Comparison of ENCODE assay signal across 14 cellular contexts in genomic region chrX:79147477-79147876, GRCh38. TPM values are rescaled to one million over a fixed set of nuclear protein-coding genes. Genes with fewer than 3 reads are reported as not detected.
DNase-seq lines count a peak whose midpoint lies in the region; ATAC-seq and TF ChIP-seq lines count a peak whose summit lies in the region.
"Had no signal": no experiment of that assay in that cellular context is flagged by ENCODE, and none has a peak within 500 bp of the region (broad histone marks: within the 10 kb centered on the region; RNA-seq: fewer than 3 reads in every experiment).

No MANE protein-coding gene starts in this region.

- no peaks in the 10 kb centered on the region for H3K9me3 Mint-ChIP-seq in activated B cell treated with CpG ODN at 0.5 μM for 24 hours
- no peaks in the 10 kb centered on the region for H3K9me3 Mint-ChIP-seq in naive thymus-derived CD4-positive, alpha-beta T cell

- H3K4me1 Mint-ChIP-seq in activated B cell treated with CpG ODN at 0.5 μM for 24 hours: peaks cover 59% of the 10 kb centered on the region
- peaks cover 9 to 47% (median 22%) of the 10 kb centered on the region in 7 donors for H3K4me1 Mint-ChIP-seq in naive thymus-derived CD4-positive, alpha-beta T cell

- CTCF ChIA-PET in activated B cell treated with CpG ODN at 0.5 μM for 24 hours (lab: Charles Lee): no interaction called here
- CTCF ChIA-PET in naive thymus-derived CD4-positive, alpha-beta T cell (lab: Charles Lee): interaction anchor here (1.1 kb wide), 1 partner anchor 125 kb away, joined by 4 read pairs; no protein-coding TSS in a partner anchor

- no peak overlapping the region for H2AFZ ChIP-seq in DND-41 (ENCODE audit: low read depth, low read length)
- no peak overlapping the region for H2AFZ ChIP-seq in osteoblast (ENCODE audit: low read length)

- peak overlapping the region; percentile 65 to 71; a peak in 3 of 4 replicates for H3K4me3 ChIP-seq in DND-41 (ENCODE audit: low read depth in 1 of 2, low read length in 2 of 2)
- H3K4me3 ChIP-seq in naive thymus-derived CD4-positive, alpha-beta T cell (ENCODE audit: low read length): peak overlapping the region; percentile 71
- H3K4me3 ChIP-seq in osteoblast (ENCODE audit: insufficient read depth, low read length): no peak overlapping the region
- H3K4me3 ChIP-seq: body of pancreas had no signal

- no peaks in the 10 kb centered on the region for H4K20me1 ChIP-seq in DND-41 (ENCODE audit: insufficient read depth, low read length)
- H4K20me1 ChIP-seq in osteoblast (ENCODE audit: insufficient read depth, low read length): no peaks in the 10 kb centered on the region

- H3K27ac ChIP-seq in DND-41 (ENCODE audit: low read length) (peak overlapping the region; percentile 86), osteoblast (ENCODE audit: low read depth, low read length) (no peak overlapping the region)
- H3K27ac ChIP-seq in naive thymus-derived CD4-positive, alpha-beta T cell (ENCODE audit: low read depth, low read length): peak overlapping the region; percentile 85
- H3K27ac ChIP-seq: body of pancreas had no signal

- no peak for DNase-seq in DND-41
- DNase-seq in activated B cell treated with CpG ODN at 0.5 μM for 24 hours: no peak
- no peak for DNase-seq in naive thymus-derived CD4-positive, alpha-beta T cell
- DNase-seq in stimulated activated CD8-positive, alpha-beta memory T cell treated with anti-CD3 and anti-CD28 coated beads, Interleukin-4, amount 100 ng/mL, for 48 hours: no peak
- no peak for DNase-seq in NCI-H446 (lab: John Stamatoyannopoulos, UW)
- no peak for DNase-seq in osteoblast (ENCODE audit: insufficient read length, low spot score, missing footprints)
- DNase-seq: body of pancreas, NCI-H1105, NCI-H446 treated with DMSO at 0.1 percent for 48 hours, posterior cingulate gyrus had no signal

- H3K9me3 ChIP-seq in DND-41 (ENCODE audit: insufficient read depth, low read length, severe bottlenecking): no peaks in the 10 kb centered on the region
- H3K9me3 ChIP-seq in naive thymus-derived CD4-positive, alpha-beta T cell (ENCODE audit: control insufficient read depth in 2 of 3, low read length in 3 of 3): no peaks in the 10 kb centered on the region
- no peaks in the 10 kb centered on the region for H3K9me3 ChIP-seq in osteoblast (ENCODE audit: low read depth, low read length)
- H3K9me3 ChIP-seq: body of pancreas had no signal

- H3K27me3 ChIP-seq in DND-41 (ENCODE audit: insufficient read depth, low read length, poor library complexity) (no peaks in the 10 kb centered on the region), osteoblast (ENCODE audit: insufficient read depth, low read length) (no peaks in the 10 kb centered on the region)
- no peaks in the 10 kb centered on the region for H3K27me3 ChIP-seq in naive thymus-derived CD4-positive, alpha-beta T cell (ENCODE audit: control insufficient read depth in 2 of 2, insufficient read depth in 2 of 2, low read length in 2 of 2)
- H3K27me3 ChIP-seq: body of pancreas had no signal

- H3K27me3 Mint-ChIP-seq in activated B cell treated with CpG ODN at 0.5 μM for 24 hours: no peaks in the 10 kb centered on the region
- H3K27me3 Mint-ChIP-seq in naive thymus-derived CD4-positive, alpha-beta T cell: no peaks in the 10 kb centered on the region

- H3K4me1 ChIP-seq in DND-41 (ENCODE audit: insufficient read depth, low read length) (peaks cover 65% of the 10 kb centered on the region), osteoblast (ENCODE audit: insufficient read depth, low read length) (no peaks in the 10 kb centered on the region)
- H3K4me1 ChIP-seq in naive thymus-derived CD4-positive, alpha-beta T cell (ENCODE audit: control insufficient read depth in 2 of 2, insufficient read depth in 2 of 2, low read length in 2 of 2): peaks cover 10 to 14% of the 10 kb centered on the region in 2 donors
- H3K4me1 ChIP-seq: body of pancreas had no signal

- H3K79me2 ChIP-seq in DND-41 (ENCODE audit: insufficient read depth, low read length) (peaks cover 77% of the 10 kb centered on the region), osteoblast (ENCODE audit: insufficient read depth, low read length) (no peaks in the 10 kb centered on the region)

- H3K36me3 ChIP-seq in DND-41 (ENCODE audit: insufficient read depth, low read length) (peaks cover 6% of the 10 kb centered on the region), osteoblast (ENCODE audit: insufficient read depth, low read length) (no peaks in the 10 kb centered on the region)
- peaks cover 0 to under 1% (median 0%) of the 10 kb centered on the region in 3 experiments for H3K36me3 ChIP-seq in naive thymus-derived CD4-positive, alpha-beta T cell (ENCODE audit: control insufficient read depth in 2 of 3, insufficient read depth in 3 of 3, low read length in 3 of 3)

- intact Hi-C loops in activated B cell treated with CpG ODN at 0.5 μM for 24 hours (cut with micrococcal nuclease): loop anchor here (1.0 to 2.0 kb wide), 3 partner anchors 8 to 191 kb away; no protein-coding TSS in a partner anchor
- intact Hi-C loops in naive thymus-derived CD4-positive, alpha-beta T cell (cut with micrococcal nuclease): loop anchor here (1.0 to 10.0 kb wide), 9 partner anchors 8 to 593 kb away; partner anchors contain the start of genes ITM2A (in 2 of the 2) and P2RY10 (in 1 of the 2)

- H3K27ac Mint-ChIP-seq in activated B cell treated with CpG ODN at 0.5 μM for 24 hours: peak overlapping the region; percentile 94
- H3K27ac Mint-ChIP-seq in naive thymus-derived CD4-positive, alpha-beta T cell: peak overlapping the region; percentile 82 to 98 (median 91)

- peaks cover 14% of the 10 kb centered on the region for H3K36me3 Mint-ChIP-seq in activated B cell treated with CpG ODN at 0.5 μM for 24 hours (ENCODE audit: low read depth)
- H3K36me3 Mint-ChIP-seq in naive thymus-derived CD4-positive, alpha-beta T cell: peaks cover 0 to 18% (median 0%) of the 10 kb centered on the region in 5 donors

- H3K4me2 ChIP-seq in DND-41 (ENCODE audit: insufficient read depth, low read length): peak overlapping the region; percentile 73
- H3K4me2 ChIP-seq in osteoblast (ENCODE audit: insufficient read depth, low read length): no peak overlapping the region

- H3K9ac ChIP-seq in DND-41 (ENCODE audit: low read depth, low read length): peak overlapping the region; percentile 84

- POLR2A ChIA-PET in activated B cell treated with CpG ODN at 0.5 μM for 24 hours (lab: Charles Lee): interaction anchor here (0.6 to 1.3 kb wide), 3 partner anchors 14 to 122 kb away, joined by 3 to 4 read pairs (median 3); no protein-coding TSS in a partner anchor
- POLR2A ChIA-PET in naive thymus-derived CD4-positive, alpha-beta T cell (lab: Charles Lee): interaction anchor here (0.7 to 2.6 kb wide), 11 partner anchors 10 to 218 kb away, joined by 3 to 28 read pairs (median 3); no protein-coding TSS in a partner anchor

- no peak for TF ChIP-seq CTCF in DND-41 (IDR thresholded peaks at IDR 0.05; ENCODE audit: borderline replicate concordance, extremely low read depth, low read length, poor library complexity, severe bottlenecking)
- no peak for TF ChIP-seq CTCF in activated B cell treated with CpG ODN at 0.5 μM for 24 hours (IDR thresholded peaks at IDR 0.05)
- TF ChIP-seq CTCF in osteoblast (IDR thresholded peaks at IDR 0.05; ENCODE audit: extremely low read depth, low read depth, low read length): no peak

- H3K4me3 Mint-ChIP-seq in activated B cell treated with CpG ODN at 0.5 μM for 24 hours: peak overlapping the region; percentile 90
- H3K4me3 Mint-ChIP-seq in naive thymus-derived CD4-positive, alpha-beta T cell: peak overlapping the region; percentile 66 to 96 (median 92)

- no peak for ATAC-seq in DND-41 (ENCODE audit: insufficient read depth, low read depth)
- ATAC-seq in GM18907 (IDR thresholded peaks at IDR 0.05; ENCODE audit: unreplicated experiment): peak; percentile 29
- no peak for ATAC-seq in activated B cell treated with CpG ODN at 0.5 μM for 24 hours (ENCODE audit: low read depth)
- ATAC-seq in naive thymus-derived CD4-positive, alpha-beta T cell: no peak
- ATAC-seq: body of pancreas had no signal

RNA-seq across cellular contexts. Expression of gene GPR174, which starts 3.0 kb away (rescaled TPM):
- 18.4 and 20.5 TPM in 2 replicates for total RNA-seq in activated B cell treated with CpG ODN at 0.5 μM for 24 hours
- total RNA-seq in naive thymus-derived CD4-positive, alpha-beta T cell: 10 to 100 TPM; 34.5 to 77.7 (median 39.9) TPM
- 1 to 10 TPM; 6.6 to 8.5 TPM for polyA plus RNA-seq in naive thymus-derived CD4-positive, alpha-beta T cell
- total RNA-seq in osteoblast: not detected in 2 replicates
- total RNA-seq: dermis microvascular lymphatic vessel endothelial cell, fibroblast of lung, H1 had no signal
- polyA plus RNA-seq: fibroblast of lung, H1 had no signal

Comparison
In these comparisons a context has a peak if more than half of its experiments do, and no peak if none do; other contexts are left out.
1. RNA of gene GPR174, which starts 3.0 kb away (total RNA-seq): 34.5 to 77.7 TPM in naive thymus-derived CD4-positive, alpha-beta T cell and 18.4 to 20.5 TPM in activated B cell treated with CpG ODN at 0.5 μM for 24 hours; not detected in osteoblast; every median in the first group is over 10 times any median in the second.